In genomic region chr5:151253604-151253948, GRCh38 we compare ENCODE assay signal across 8 cellular contexts. TPM values are rescaled to one million over a fixed set of nuclear protein-coding genes. Genes with fewer than 3 reads are reported as not detected.
DNase-seq lines count a peak whose midpoint lies in the region; ATAC-seq and TF ChIP-seq lines count a peak whose summit lies in the region.

No MANE protein-coding gene starts in this region.

- H3K9me3 Mint-ChIP-seq in progenitor cell of endocrine pancreas (ENCODE audit: low read depth) = no peaks in the 10 kb centered on the region

- no peaks in the 10 kb centered on the region for H3K9me3 ChIP-seq in SK-N-MC (ENCODE audit: low read depth, low read length)

- H3K4me3 Mint-ChIP-seq in progenitor cell of endocrine pancreas (ENCODE audit: low read depth) = peak overlapping the region; percentile 89

- TF ChIP-seq CTCF in GM06990 (IDR thresholded peaks at IDR 0.05; ENCODE audit: insufficient read depth, low read length, poor library complexity, severe bottlenecking) (no peak), fibroblast of the aortic adventitia (IDR thresholded peaks at IDR 0.05; ENCODE audit: insufficient read depth, low read length) (no peak), progenitor cell of endocrine pancreas (IDR thresholded peaks at IDR 0.05; ENCODE audit: unreplicated experiment) (no peak)

- ATAC-seq in activated CD4-positive, CD25-positive, alpha-beta regulatory T cell treated with anti-CD3 and anti-CD28 coated beads, Interleukin-2, amount 50 U/mL, for 24 hours = no peak
- ATAC-seq in GM21737 (IDR thresholded peaks at IDR 0.05; ENCODE audit: unreplicated experiment) (no peak), HG03432 (IDR thresholded peaks at IDR 0.05; ENCODE audit: unreplicated experiment) (no peak)

- H3K9ac ChIP-seq in SK-N-MC (ENCODE audit: insufficient read length) = peak overlapping the region; percentile 6

- no peaks in the 10 kb centered on the region for H3K36me3 Mint-ChIP-seq in progenitor cell of endocrine pancreas (ENCODE audit: insufficient read depth)

- H3K27me3 Mint-ChIP-seq in progenitor cell of endocrine pancreas = no peaks in the 10 kb centered on the region

- H3K27ac ChIP-seq in SK-N-MC = no peak overlapping the region

- H3K27me3 ChIP-seq in GM06990 (replicated peaks; ENCODE audit: control insufficient read depth, insufficient read depth, low read length) = no peaks in the 10 kb centered on the region

- H3K4me1 Mint-ChIP-seq in progenitor cell of endocrine pancreas (ENCODE audit: low read depth) = peaks cover 8% of the 10 kb centered on the region

- no peak for DNase-seq in GM06990 (ENCODE audit: extremely low read depth, insufficient read length)
- DNase-seq in SK-N-MC (ENCODE audit: low read depth, low spot score) = no peak
- DNase-seq in fibroblast of the aortic adventitia (ENCODE audit: low read depth) = no peak
- no peak for DNase-seq in progenitor cell of endocrine pancreas (ENCODE audit: low spot score, unreplicated experiment)
- DNase-seq in NCI-H345 (lab: John Stamatoyannopoulos, UW) = no peak

- H3K36me3 ChIP-seq in GM06990 (ENCODE audit: control insufficient read depth, insufficient read depth, low read length) (no peaks in the 10 kb centered on the region), SK-N-MC (ENCODE audit: insufficient read depth, low read length) (no peaks in the 10 kb centered on the region)

- peak overlapping the region; percentile 96 for H3K27ac Mint-ChIP-seq in progenitor cell of endocrine pancreas

- H3K4me3 ChIP-seq in GM06990 (replicated peaks; ENCODE audit: low read depth, low read length) (peak overlapping the region; percentile 89), SK-N-MC (peak overlapping the region; percentile 86), fibroblast of the aortic adventitia (ENCODE audit: low read depth, low read length) (peak overlapping the region; percentile 90)

RNA-seq across cellular contexts. Expression of gene GM2A, which starts 0.6 kb away (rescaled TPM):
- total RNA-seq in fibroblast of the aortic adventitia (ENCODE audit: low replicate concordance) (26.2 and 42.6 TPM in 2 replicates), progenitor cell of endocrine pancreas (26.2 and 27.1 TPM in 2 replicates)

RNA-seq across cellular contexts. Expression of gene CCDC69, which starts 29.7 kb away (rescaled TPM):
- total RNA-seq in fibroblast of the aortic adventitia (ENCODE audit: low replicate concordance) (1.5 and 2.8 TPM in 2 replicates), progenitor cell of endocrine pancreas (3.6 and 4.6 TPM in 2 replicates)

RNA-seq across cellular contexts. Expression of gene SLC36A3, which starts 50.0 kb away (rescaled TPM):
- total RNA-seq in fibroblast of the aortic adventitia (ENCODE audit: low replicate concordance) = not detected in 2 replicates
- total RNA-seq in progenitor cell of endocrine pancreas = not detected in 2 replicates
